Comparison of ENCODE assay signal across 20 cellular contexts in genomic region chr2:222922019-222922800, GRCh38.
DNase-seq lines count a peak whose midpoint lies in the region; ATAC-seq and TF ChIP-seq lines count a peak whose summit lies in the region.
"Had no signal": no experiment of that assay in that cellular context is flagged by ENCODE, and none has a peak within 500 bp of the region (broad histone marks: within the 10 kb centered on the region; RNA-seq: fewer than 3 reads in every experiment).

No MANE protein-coding gene starts in this region.

- TF ChIP-seq CTCF in PC-3 (conservative IDR thresholded peaks at IDR 0.05; ENCODE audit: low read depth, low read length) (no peak), ascending aorta (IDR thresholded peaks at IDR 0.05) (no peak)

- no peaks in the 10 kb centered on the region for H3K27me3 ChIP-seq in PC-3 (ENCODE audit: low read length)
- no peaks in the 10 kb centered on the region for H3K27me3 ChIP-seq in ascending aorta
- H3K27me3 ChIP-seq: BLaER1 treated with 17β-estradiol and CSF1 and Interleukin-3, amounts not matched to agents 10 nM and 100 nM had no signal

- H3K79me2 ChIP-seq in PC-3 (ENCODE audit: low read length): peaks cover 15% of the 10 kb centered on the region; the same call in 1 of the 2 replicates

- H3K4me1 ChIP-seq in PC-3 (ENCODE audit: insufficient read depth, low read length) (peaks cover 12% of the 10 kb centered on the region), ascending aorta (peaks cover 0 to 7% of the 10 kb centered on the region in 2 donors)

- H3K9me3 ChIP-seq in PC-3 (ENCODE audit: low read length) (no peaks in the 10 kb centered on the region), ascending aorta (no peaks in the 10 kb centered on the region)
- H3K9me3 ChIP-seq: BLaER1 treated with 17β-estradiol and CSF1 and Interleukin-3, amounts not matched to agents 10 nM and 100 nM had no signal

- POLR2A ChIA-PET in PC-3 (lab: Charles Lee; ENCODE audit: unreplicated experiment): no interaction called here

- DNase-seq in NCI-H1436 (lab: John Stamatoyannopoulos, UW) (peak; percentile 58), NCI-H1436 treated with DMSO at 0.1 percent for 48 hours (lab: John Stamatoyannopoulos, UW) (no peak), DMS79 (lab: John Stamatoyannopoulos, UW) (peak; percentile 22), NCI-H1105 treated with DMSO at 0.1 percent for 48 hours (lab: John Stamatoyannopoulos, UW) (peak; percentile 48), PC-3 (no peak), ascending aorta (ENCODE audit: low spot score in 2 of 2) (no peak)
- DNase-seq: 8988T; CD4-positive, alpha-beta memory T cell; H7; HFFc6; NCI-H2029 treated with DMSO at 0.1 percent for 48 hours; NCI-H510A treated with DMSO at 0.1 percent for 48 hours; PC-9; RPMI8226; SHP77; T-helper 2 cell had no signal

- no peak overlapping the region for H2AFZ ChIP-seq in PC-3 (ENCODE audit: low read length)
- H2AFZ ChIP-seq: PC-9 had no signal

- no peak for ATAC-seq in PC-3
- ATAC-seq in HG03469 (IDR thresholded peaks at IDR 0.05; ENCODE audit: unreplicated experiment): no peak
- ATAC-seq in HG03135 (IDR thresholded peaks at IDR 0.05; ENCODE audit: unreplicated experiment): no peak

- H4K20me1 ChIP-seq in PC-3 (ENCODE audit: low read length): peaks cover 23% of the 10 kb centered on the region

- H3K36me3 ChIP-seq in PC-3 (ENCODE audit: low read depth, low read length) (peaks cover 75% of the 10 kb centered on the region), ascending aorta (peaks cover 31 to 52% of the 10 kb centered on the region in 2 donors)

- TSS peak; percentile 6 for BruUV-seq in PC-3 (replicated peaks; lab: Mats Ljungman, UMichigan)

- H3K4me2 ChIP-seq in PC-3 (ENCODE audit: low read length): no peak overlapping the region
- H3K4me2 ChIP-seq: BLaER1 treated with 17β-estradiol and CSF1 and Interleukin-3, amounts not matched to agents 10 nM and 100 nM; PC-9 had no signal

- H3K4me3 ChIP-seq in PC-3 (ENCODE audit: low read length) (no peak overlapping the region), ascending aorta (no peak overlapping the region)
- H3K4me3 ChIP-seq: BLaER1 treated with 17β-estradiol and CSF1 and Interleukin-3, amounts not matched to agents 10 nM and 100 nM; PC-9; SK-N-MC had no signal

- intact Hi-C loops in PC-3 (cut with micrococcal nuclease): no loop called here
- intact Hi-C loops in ascending aorta (cut with DNase I): no loop called here

- CTCF ChIA-PET in PC-3 (lab: Charles Lee): no interaction called here

- H3K9me2 ChIP-seq in PC-3 (replicated peaks; ENCODE audit: low read length): no peaks in the 10 kb centered on the region

- H3K9ac ChIP-seq in PC-3 (ENCODE audit: low read length): no peak overlapping the region
- H3K9ac ChIP-seq: BLaER1 treated with 17β-estradiol and CSF1 and Interleukin-3, amounts not matched to agents 10 nM and 100 nM had no signal

- no peak overlapping the region for H3K27ac ChIP-seq in PC-3 (ENCODE audit: low read length)
- H3K27ac ChIP-seq in ascending aorta: no peak overlapping the region
- H3K27ac ChIP-seq: BLaER1 treated with 17β-estradiol and CSF1 and Interleukin-3, amounts not matched to agents 10 nM and 100 nM; PC-9; SK-N-MC had no signal

- H3F3A ChIP-seq in PC-3 (ENCODE audit: low read length, unreplicated experiment): no peaks in the 10 kb centered on the region

Comparison
In these comparisons a context has a peak if more than half of its experiments do, and no peak if none do; other contexts are left out.
1. DNase-seq: peak in NCI-H1436 (single experiment), DMS79 (single experiment) and NCI-H1105 treated with DMSO at 0.1 percent for 48 hours (single experiment); none in NCI-H1436 treated with DMSO at 0.1 percent for 48 hours (single experiment), PC-3 (single experiment) and ascending aorta (0 of 2).